In the genomic region with DNA sequence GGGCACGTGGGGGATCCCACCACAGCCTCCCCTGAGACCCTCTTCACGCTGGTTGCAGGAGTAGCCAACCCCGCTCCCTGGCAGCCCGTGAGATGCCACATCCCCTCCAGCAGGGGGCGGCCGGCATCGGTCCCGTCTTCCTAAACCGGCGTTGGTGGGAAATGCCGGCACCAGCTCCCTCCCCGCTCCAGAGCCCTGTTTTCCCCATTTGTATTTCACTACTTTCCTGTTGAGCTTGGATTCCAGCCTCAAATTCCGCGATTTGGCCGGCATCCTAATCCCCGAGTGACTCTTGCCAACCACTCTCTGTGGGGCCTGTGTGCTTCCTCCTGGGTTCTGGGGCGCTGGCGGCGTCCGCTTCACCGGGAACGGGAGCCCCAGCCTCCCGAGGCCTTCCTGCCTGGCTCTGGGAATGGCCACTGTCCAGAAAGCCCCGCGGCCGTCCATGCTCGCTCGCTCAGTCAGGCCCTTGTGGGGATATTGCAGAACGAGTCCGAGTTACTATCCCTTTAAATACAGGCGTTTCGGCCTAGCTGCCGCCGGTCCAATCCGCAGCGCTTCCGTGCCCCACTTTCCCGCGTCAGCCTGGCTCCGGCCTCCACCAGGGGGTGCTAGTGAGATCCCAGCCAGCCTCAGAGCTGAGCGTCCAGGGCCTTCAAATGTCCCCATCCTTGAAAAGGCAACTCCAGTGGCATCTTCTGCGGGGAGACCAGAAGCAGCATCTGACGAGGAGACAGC, we compare ENCODE assay signal across 8 cellular contexts. TPM values are rescaled to one million over a fixed set of nuclear protein-coding genes. Genes with fewer than 3 reads are reported as not detected.
DNase-seq lines count a peak whose midpoint lies in the region; ATAC-seq and TF ChIP-seq lines count a peak whose summit lies in the region.

No MANE protein-coding gene starts in this region.

- TF ChIP-seq CTCF in Loucy (conservative IDR thresholded peaks at IDR 0.05; ENCODE audit: low read length), result peak; percentile 61
- peak; percentile 66 for TF ChIP-seq CTCF in osteocyte (IDR thresholded peaks at IDR 0.05)
- peak; percentile 80 for TF ChIP-seq CTCF in thoracic aorta (IDR thresholded peaks at IDR 0.05)

- H3K27me3 Mint-ChIP-seq in activated naive CD8-positive, alpha-beta T cell treated with anti-CD3 and anti-CD28 coated beads for 36 hours, result peaks cover 18% of the 10 kb centered on the region
- peaks cover 11% of the 10 kb centered on the region for H3K27me3 Mint-ChIP-seq in osteocyte (ENCODE audit: unreplicated experiment)

- peak overlapping the region; percentile 70 for H3K4me2 ChIP-seq in Loucy (ENCODE audit: low read depth, low read length, poor library complexity, severe bottlenecking)

- peak overlapping the region; percentile 91 for H3K9ac ChIP-seq in Loucy (ENCODE audit: low read depth, low read length, poor library complexity, severe bottlenecking)

- no peaks in the 10 kb centered on the region for H3F3A ChIP-seq in Loucy (ENCODE audit: low read depth)

- H3K36me3 ChIP-seq in H7 (replicated peaks; ENCODE audit: control insufficient read depth, insufficient read depth, low read length), result no peaks in the 10 kb centered on the region
- no peaks in the 10 kb centered on the region for H3K36me3 ChIP-seq in Loucy (ENCODE audit: insufficient read depth, low read length)
- H3K36me3 ChIP-seq in thoracic aorta, result no peaks in the 10 kb centered on the region

- ATAC-seq in thoracic aorta (ENCODE audit: insufficient number of reproducible peaks, low FRiP score, low read depth), result peak; percentile 95

- H3K9me3 Mint-ChIP-seq in activated naive CD8-positive, alpha-beta T cell treated with anti-CD3 and anti-CD28 coated beads for 36 hours, result no peaks in the 10 kb centered on the region
- H3K9me3 Mint-ChIP-seq in osteocyte (ENCODE audit: unreplicated experiment), result no peaks in the 10 kb centered on the region

- peak overlapping the region; percentile 90 for H3K4me3 Mint-ChIP-seq in activated naive CD8-positive, alpha-beta T cell treated with anti-CD3 and anti-CD28 coated beads for 36 hours
- peak overlapping the region; percentile 81 for H3K4me3 Mint-ChIP-seq in osteocyte (ENCODE audit: unreplicated experiment)

- no peaks in the 10 kb centered on the region for H3K79me2 ChIP-seq in Loucy (ENCODE audit: insufficient read depth, low read length)

- H3K27me3 ChIP-seq in H7 (ENCODE audit: control insufficient read depth, insufficient read depth, low read length), result peaks cover 3% of the 10 kb centered on the region; the same call in 1 of the 2 replicates
- no peaks in the 10 kb centered on the region for H3K27me3 ChIP-seq in Loucy (ENCODE audit: insufficient read depth, low read length, poor library complexity, severe bottlenecking)
- H3K27me3 ChIP-seq in thoracic aorta (replicated peaks; ENCODE audit: insufficient read depth), result no peaks in the 10 kb centered on the region

- peak overlapping the region; percentile 93 to 100 for H3K27ac ChIP-seq in thoracic aorta

- DNase-seq in G401 (ENCODE audit: low spot score) (peak; percentile 94), H7 (peak; percentile 92), SKM-1 (lab: John Stamatoyannopoulos, UW; ENCODE audit: unreplicated experiment) (peak; percentile 72), head of caudate nucleus (peak; percentile 86 to 97 (median 93)), osteocyte (ENCODE audit: extremely low spot score, unreplicated experiment) (peak; percentile 94), thoracic aorta (ENCODE audit: low spot score) (peak; percentile 77)
- peak; percentile 87 for DNase-seq in activated naive CD8-positive, alpha-beta T cell treated with anti-CD3 and anti-CD28 coated beads for 36 hours

- H4K20me1 ChIP-seq in Loucy (ENCODE audit: insufficient read depth, low read length, poor library complexity, severe bottlenecking), result no peaks in the 10 kb centered on the region

- peak overlapping the region; percentile 91 for H3K27ac Mint-ChIP-seq in activated naive CD8-positive, alpha-beta T cell treated with anti-CD3 and anti-CD28 coated beads for 36 hours
- H3K27ac Mint-ChIP-seq in osteocyte (ENCODE audit: unreplicated experiment), result peak overlapping the region; percentile 85

- H3K9me3 ChIP-seq in Loucy (ENCODE audit: insufficient read depth, low read depth, low read length) (no peaks in the 10 kb centered on the region), thoracic aorta (no peaks in the 10 kb centered on the region)

- intact Hi-C loops in head of caudate nucleus (cut with DNase I), result loop anchor here (5.0 to 10.0 kb wide), 3 partner anchors 222 to 785 kb away; a partner anchor contains a TSS

- in situ Hi-C loops in G401 (cut with HindIII; ENCODE audit: low sequenced_read_pairs), result no loop called here

- H3K4me3 ChIP-seq in H7 (ENCODE audit: insufficient read depth, low read depth, low read length) (peak overlapping the region; percentile 80), Loucy (ENCODE audit: low read length, poor library complexity, severe bottlenecking) (peak overlapping the region; percentile 93), thoracic aorta (peak overlapping the region; percentile 79)

- H3K4me1 Mint-ChIP-seq in activated naive CD8-positive, alpha-beta T cell treated with anti-CD3 and anti-CD28 coated beads for 36 hours, result peaks cover 7% of the 10 kb centered on the region
- H3K4me1 Mint-ChIP-seq in osteocyte (ENCODE audit: unreplicated experiment), result peaks cover 9% of the 10 kb centered on the region

- peak overlapping the region; percentile 100 for H2AFZ ChIP-seq in Loucy (ENCODE audit: low read length)

- no peaks in the 10 kb centered on the region for H3K9me2 ChIP-seq in Loucy (replicated peaks; ENCODE audit: low read depth, low read length)

- H3K36me3 Mint-ChIP-seq in activated naive CD8-positive, alpha-beta T cell treated with anti-CD3 and anti-CD28 coated beads for 36 hours, result no peaks in the 10 kb centered on the region
- H3K36me3 Mint-ChIP-seq in osteocyte (ENCODE audit: unreplicated experiment), result no peaks in the 10 kb centered on the region

- H3K4me1 ChIP-seq in Loucy (ENCODE audit: insufficient read depth, low read length, poor library complexity, severe bottlenecking), result peaks cover 13% of the 10 kb centered on the region
- peaks cover 0 to 10% of the 10 kb centered on the region in 2 donors for H3K4me1 ChIP-seq in thoracic aorta (ENCODE audit: control insufficient read depth in 1 of 2, low read depth in 2 of 2)

RNA-seq across cellular contexts. Expression of a gene that starts 8.1 kb away (rescaled TPM):
- total RNA-seq in G401 (2014; rRNA removed; shearing (Covaris generic)), result 1.3 TPM in 1 of 2 replicates, not detected in the other
- total RNA-seq in H7 (2014; rRNA removed; shearing (Covaris generic)), result 0.55 and 2.3 TPM in 2 replicates
- total RNA-seq in activated naive CD8-positive, alpha-beta T cell treated with anti-CD3 and anti-CD28 coated beads for 36 hours, result 1 to 10 TPM; 2.5 to 3.6 TPM
- total RNA-seq in osteocyte (0.39 and 1.5 TPM in 2 replicates), thoracic aorta (1 to 10 TPM; 2.8 to 8.1 TPM)

Comparison
In these comparisons a context has a peak if more than half of its experiments do, and no peak if none do; other contexts are left out.
1. Peak in every context shown above with its lines: DNase-seq, ATAC-seq, H3K4me3 ChIP-seq and H3K27ac ChIP-seq.